1 cellular context compared by ENCODE assay signal in the genomic region with DNA sequence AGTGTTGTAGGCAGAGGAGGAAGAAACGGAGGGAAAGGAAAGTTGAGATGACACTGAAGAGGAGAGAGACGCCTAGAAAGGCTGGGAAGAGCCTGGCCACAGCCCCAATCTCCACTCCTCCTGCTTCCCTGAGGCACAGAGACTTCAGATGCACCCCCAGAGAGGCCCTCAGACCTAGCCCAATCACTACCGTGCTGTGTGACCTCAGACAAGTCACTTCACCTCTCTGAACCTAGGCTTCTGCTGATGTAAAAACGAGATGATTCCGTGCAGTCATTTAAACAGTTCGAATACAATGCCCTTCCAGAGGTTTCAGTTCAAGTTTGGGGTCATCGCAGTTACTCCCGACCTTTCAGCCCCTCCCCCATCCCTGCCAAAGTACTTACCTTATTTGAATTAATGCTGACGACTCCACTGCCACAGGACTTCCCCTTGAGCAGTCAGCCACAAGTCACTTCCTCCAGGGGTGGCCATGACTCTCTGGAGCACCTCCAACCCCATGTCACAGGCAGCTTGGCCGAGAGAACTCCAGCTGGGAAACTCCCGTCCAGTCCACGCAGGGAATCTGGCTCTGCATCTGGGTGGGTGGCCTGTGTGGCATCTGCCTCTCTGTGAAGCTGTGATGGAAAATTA.
TF ChIP-seq lines count a peak whose summit lies in the region.

No MANE protein-coding gene starts in this region.

TF ChIP-seq in IMR-90, 13 proteins besides CTCF, POLR2A, EP300 and RAD21:
- TF ChIP-seq, protein P1, sequence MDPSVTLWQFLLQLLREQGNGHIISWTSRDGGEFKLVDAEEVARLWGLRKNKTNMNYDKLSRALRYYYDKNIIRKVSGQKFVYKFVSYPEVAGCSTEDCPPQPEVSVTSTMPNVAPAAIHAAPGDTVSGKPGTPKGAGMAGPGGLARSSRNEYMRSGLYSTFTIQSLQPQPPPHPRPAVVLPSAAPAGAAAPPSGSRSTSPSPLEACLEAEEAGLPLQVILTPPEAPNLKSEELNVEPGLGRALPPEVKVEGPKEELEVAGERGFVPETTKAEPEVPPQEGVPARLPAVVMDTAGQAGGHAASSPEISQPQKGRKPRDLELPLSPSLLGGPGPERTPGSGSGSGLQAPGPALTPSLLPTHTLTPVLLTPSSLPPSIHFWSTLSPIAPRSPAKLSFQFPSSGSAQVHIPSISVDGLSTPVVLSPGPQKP (IDR thresholded peaks at IDR 0.05; ENCODE audit: borderline replicate concordance, low read depth, low read length), result no peak
- no peak for TF ChIP-seq NFE2L2 (IDR thresholded peaks at IDR 0.05; ENCODE audit: low read depth, low read length)
- TF ChIP-seq CHD1 (IDR thresholded peaks at IDR 0.05; ENCODE audit: low read depth, low read length), result no peak
- no peak for TF ChIP-seq RCOR1 (IDR thresholded peaks at IDR 0.05; ENCODE audit: insufficient replicate concordance, low read length)
